9 cellular contexts compared by ENCODE assay signal in genomic region chr6:51855310-51856082, GRCh38.
DNase-seq lines count a peak whose midpoint lies in the region; ATAC-seq and TF ChIP-seq lines count a peak whose summit lies in the region.
"Had no signal": no experiment of that assay in that cellular context is flagged by ENCODE, and none has a peak within 500 bp of the region (broad histone marks: within the 10 kb centered on the region; RNA-seq: fewer than 3 reads in every experiment).

No MANE protein-coding gene starts in this region.

- no peak overlapping the region for H3K4me3 Mint-ChIP-seq in activated naive CD8-positive, alpha-beta T cell treated with anti-CD3 and anti-CD28 coated beads for 36 hours
- H3K4me3 Mint-ChIP-seq: T-cell had no signal

- no peak for TF ChIP-seq POLR2A in tibial nerve (IDR thresholded peaks at IDR 0.05)

- H3K27me3 ChIP-seq in GM06990 (replicated peaks; ENCODE audit: control insufficient read depth, insufficient read depth, low read length) (no peaks in the 10 kb centered on the region), tibial nerve (no peaks in the 10 kb centered on the region)

- no peaks in the 10 kb centered on the region for H3K9me3 Mint-ChIP-seq in activated naive CD8-positive, alpha-beta T cell treated with anti-CD3 and anti-CD28 coated beads for 36 hours
- H3K9me3 Mint-ChIP-seq: T-cell had no signal

- DNase-seq in AG09319 (ENCODE audit: extremely low read depth, low read depth) (peak; percentile 3), GM06990 (ENCODE audit: extremely low read depth, insufficient read length) (peak; percentile 33), NCI-H2171 treated with DMSO at 0.1 percent for 48 hours (lab: John Stamatoyannopoulos, UW) (peak; percentile 33), iPS-NIHi11 (ENCODE audit: low spot score) (peak; percentile 73), tibial nerve (ENCODE audit: low spot score in 2 of 2) (peak in 1 of 2 donors; percentile 59), posterior vena cava (ENCODE audit: low spot score) (no peak)
- DNase-seq in activated naive CD8-positive, alpha-beta T cell treated with anti-CD3 and anti-CD28 coated beads for 36 hours, result peak; percentile 2

- no peaks in the 10 kb centered on the region for H3K4me1 Mint-ChIP-seq in activated naive CD8-positive, alpha-beta T cell treated with anti-CD3 and anti-CD28 coated beads for 36 hours
- H3K4me1 Mint-ChIP-seq: T-cell had no signal

- H3K27ac ChIP-seq in tibial nerve, result no peak overlapping the region

- intact Hi-C loops in posterior vena cava (cut with DNase I), result loop anchor here in 1 of 2 donors (10.0 kb wide), 1 partner anchor 169 kb away; no protein-coding TSS in a partner anchor

- no peak overlapping the region for H3K27ac Mint-ChIP-seq in activated naive CD8-positive, alpha-beta T cell treated with anti-CD3 and anti-CD28 coated beads for 36 hours
- H3K27ac Mint-ChIP-seq: T-cell had no signal

- no peaks in the 10 kb centered on the region for H3K36me3 Mint-ChIP-seq in activated naive CD8-positive, alpha-beta T cell treated with anti-CD3 and anti-CD28 coated beads for 36 hours
- H3K36me3 Mint-ChIP-seq: T-cell had no signal

- WGBS in tibial nerve, 2 donors, result 39 to 41% methylated on average over 10 of the region's 10 CpGs

- H3K4me1 ChIP-seq in tibial nerve, result peaks cover 0 to 3% (median 0%) of the 10 kb centered on the region in 4 donors

- peaks cover 9% of the 10 kb centered on the region for H3K27me3 Mint-ChIP-seq in activated naive CD8-positive, alpha-beta T cell treated with anti-CD3 and anti-CD28 coated beads for 36 hours

- ATAC-seq in HG02798 (IDR thresholded peaks at IDR 0.05; ENCODE audit: poor library complexity, unreplicated experiment), result peak; percentile 83
- ATAC-seq: T-cell had no signal

- H3K9me3 ChIP-seq in tibial nerve, result no peaks in the 10 kb centered on the region

- no peak for TF ChIP-seq EP300 in tibial nerve (IDR thresholded peaks at IDR 0.05)

- H3K36me3 ChIP-seq in GM06990 (ENCODE audit: control insufficient read depth, insufficient read depth, low read length) (no peaks in the 10 kb centered on the region), tibial nerve (no peaks in the 10 kb centered on the region)

- H3K4me3 ChIP-seq in GM06990 (replicated peaks; ENCODE audit: low read depth, low read length) (no peak overlapping the region), tibial nerve (no peak overlapping the region)

- TF ChIP-seq CTCF in AG09319 (IDR thresholded peaks at IDR 0.05; ENCODE audit: low read depth, low read length), result peak; percentile 52
- TF ChIP-seq CTCF in GM06990 (IDR thresholded peaks at IDR 0.05; ENCODE audit: insufficient read depth, low read length, poor library complexity, severe bottlenecking), result peak; percentile 58
- TF ChIP-seq CTCF in tibial nerve (IDR thresholded peaks at IDR 0.05), result peak; percentile 35 to 65 (median 58)
